In genomic region chr9:137236238-137236935, GRCh38 we compare ENCODE assay signal across 8 cellular contexts. TPM values are rescaled to one million over a fixed set of nuclear protein-coding genes. Genes with fewer than 3 reads are reported as not detected.
DNase-seq lines count a peak whose midpoint lies in the region; ATAC-seq lines count a peak whose summit lies in the region.

No MANE protein-coding gene starts in this region.

- H3K4me3 ChIP-seq in Jurkat, Clone E6-1 (ENCODE audit: low read length) = 0 out of 2 replicates have a peak overlapping the region, but pooled peaks have one; percentile 9

- peak overlapping the region in 1 of 10 donors; percentile 25 for H3K27ac Mint-ChIP-seq in naive thymus-derived CD8-positive, alpha-beta T cell
- no peak overlapping the region for H3K27ac Mint-ChIP-seq in stimulated activated effector memory CD8-positive, alpha-beta T cell treated with anti-CD3 and anti-CD28 coated beads, Interleukin-12 subunit alpha, Interleukin-12 subunit beta, amount 100 ng/mL, for 72 hours

- POLR2A ChIA-PET in naive thymus-derived CD8-positive, alpha-beta T cell (lab: Charles Lee) = interaction anchor here (0.5 to 1.7 kb wide), 14 partner anchors 8 to 383 kb away, joined by 3 to 12 read pairs (median 4); partner anchors contain the start of genes ANAPC2, DPP7, EXD3 and MAN1B1

- peak; percentile 42 for ATAC-seq in esophagus mucosa
- peak; percentile 28 to 31 for ATAC-seq in naive thymus-derived CD8-positive, alpha-beta T cell
- peak; percentile 36 for ATAC-seq in stimulated activated effector memory CD8-positive, alpha-beta T cell treated with anti-CD3 and anti-CD28 coated beads, Interleukin-12 subunit alpha, Interleukin-12 subunit beta, amount 100 ng/mL, for 72 hours
- no peak for ATAC-seq in GM18502 (IDR thresholded peaks at IDR 0.05; ENCODE audit: poor library complexity, unreplicated experiment)

- no peaks in the 10 kb centered on the region for H3K9me3 Mint-ChIP-seq in naive thymus-derived CD8-positive, alpha-beta T cell
- H3K9me3 Mint-ChIP-seq in stimulated activated effector memory CD8-positive, alpha-beta T cell treated with anti-CD3 and anti-CD28 coated beads, Interleukin-12 subunit alpha, Interleukin-12 subunit beta, amount 100 ng/mL, for 72 hours = no peaks in the 10 kb centered on the region

- H3K27me3 Mint-ChIP-seq in naive thymus-derived CD8-positive, alpha-beta T cell = peaks cover 0 to 18% (median 0%) of the 10 kb centered on the region in 5 donors

- peaks cover 5 to 31% (median 17%) of the 10 kb centered on the region in 4 donors for H3K4me1 Mint-ChIP-seq in naive thymus-derived CD8-positive, alpha-beta T cell
- peaks cover 19% of the 10 kb centered on the region for H3K4me1 Mint-ChIP-seq in stimulated activated effector memory CD8-positive, alpha-beta T cell treated with anti-CD3 and anti-CD28 coated beads, Interleukin-12 subunit alpha, Interleukin-12 subunit beta, amount 100 ng/mL, for 72 hours

- H3K36me3 Mint-ChIP-seq in naive thymus-derived CD8-positive, alpha-beta T cell = no peaks in the 10 kb centered on the region
- H3K36me3 Mint-ChIP-seq in stimulated activated effector memory CD8-positive, alpha-beta T cell treated with anti-CD3 and anti-CD28 coated beads, Interleukin-12 subunit alpha, Interleukin-12 subunit beta, amount 100 ng/mL, for 72 hours = peaks cover 15% of the 10 kb centered on the region

- peak overlapping the region in 3 of 10 donors; percentile 9 to 48 (median 44) for H3K4me3 Mint-ChIP-seq in naive thymus-derived CD8-positive, alpha-beta T cell
- H3K4me3 Mint-ChIP-seq in stimulated activated effector memory CD8-positive, alpha-beta T cell treated with anti-CD3 and anti-CD28 coated beads, Interleukin-12 subunit alpha, Interleukin-12 subunit beta, amount 100 ng/mL, for 72 hours = peak overlapping the region; percentile 8

- DNase-seq in ELR (ENCODE audit: low read depth) (peak; percentile 88), OCI-M1 (lab: John Stamatoyannopoulos, UW) (peak; percentile 92), activated T-cell treated with anti-CD3 and anti-CD28 coated beads for 48 hours (ENCODE audit: low read depth) (peak; percentile 90)
- DNase-seq in Jurkat, Clone E6-1 (ENCODE audit: low read depth, low spot score) = peak; percentile 76
- DNase-seq in naive thymus-derived CD8-positive, alpha-beta T cell = peak; percentile 84 to 94 (median 89)
- peak; percentile 88 to 95 for DNase-seq in stimulated activated effector memory CD8-positive, alpha-beta T cell treated with anti-CD3 and anti-CD28 coated beads, Interleukin-12 subunit alpha, Interleukin-12 subunit beta, amount 100 ng/mL, for 72 hours (ENCODE audit: low spot score in 2 of 2)

RNA-seq across cellular contexts. Expression of gene TUBB4B, which starts 4.7 kb away (rescaled TPM):
- polyA plus RNA-seq in Jurkat, Clone E6-1 (2012; ENCODE audit: insufficient read depth, insufficient read length) = 605 TPM
- 321 TPM for total RNA-seq in esophagus mucosa
- 10 to 100 TPM; 60.2 TPM for total RNA-seq in naive thymus-derived CD8-positive, alpha-beta T cell
- polyA plus RNA-seq in naive thymus-derived CD8-positive, alpha-beta T cell = 10 to 100 TPM; 10.8 to 23.4 (median 22.5) TPM

RNA-seq across cellular contexts. Expression of gene SLC34A3, which starts 5.7 kb away (rescaled TPM):
- not detected for polyA plus RNA-seq in Jurkat, Clone E6-1 (2012; ENCODE audit: insufficient read depth, insufficient read length)
- total RNA-seq in esophagus mucosa = 0.68 TPM
- total RNA-seq in naive thymus-derived CD8-positive, alpha-beta T cell = not detected
- not detected for polyA plus RNA-seq in naive thymus-derived CD8-positive, alpha-beta T cell

RNA-seq across cellular contexts. Expression of gene RNF224, which starts 9.1 kb away (rescaled TPM):
- not detected for polyA plus RNA-seq in Jurkat, Clone E6-1 (2012; ENCODE audit: insufficient read depth, insufficient read length)
- total RNA-seq in esophagus mucosa = 2.7 TPM
- total RNA-seq in naive thymus-derived CD8-positive, alpha-beta T cell = under 1 TPM in 1 of 2 experiments, not detected in 1; 0.21 TPM
- not detected for polyA plus RNA-seq in naive thymus-derived CD8-positive, alpha-beta T cell

RNA-seq across cellular contexts. Expression of gene CYSRT1, which starts 11.4 kb away (rescaled TPM):
- not detected for polyA plus RNA-seq in Jurkat, Clone E6-1 (2012; ENCODE audit: insufficient read depth, insufficient read length)
- 156 TPM for total RNA-seq in esophagus mucosa
- total RNA-seq in naive thymus-derived CD8-positive, alpha-beta T cell = under 1 TPM; 0.30 to 0.47 TPM
- polyA plus RNA-seq in naive thymus-derived CD8-positive, alpha-beta T cell = not detected

RNA-seq across cellular contexts. Expression of gene RNF208, which starts 14.3 kb away (rescaled TPM):
- polyA plus RNA-seq in Jurkat, Clone E6-1 (2012; ENCODE audit: insufficient read depth, insufficient read length) = 11.2 TPM
- 11.2 TPM for total RNA-seq in esophagus mucosa
- 1 to 10 TPM in 1 of 2 experiments, under 1 TPM in 1; 0.91 to 1.7 TPM for total RNA-seq in naive thymus-derived CD8-positive, alpha-beta T cell
- not detected for polyA plus RNA-seq in naive thymus-derived CD8-positive, alpha-beta T cell
